22 cellular contexts compared by ENCODE assay signal in the genomic region with DNA sequence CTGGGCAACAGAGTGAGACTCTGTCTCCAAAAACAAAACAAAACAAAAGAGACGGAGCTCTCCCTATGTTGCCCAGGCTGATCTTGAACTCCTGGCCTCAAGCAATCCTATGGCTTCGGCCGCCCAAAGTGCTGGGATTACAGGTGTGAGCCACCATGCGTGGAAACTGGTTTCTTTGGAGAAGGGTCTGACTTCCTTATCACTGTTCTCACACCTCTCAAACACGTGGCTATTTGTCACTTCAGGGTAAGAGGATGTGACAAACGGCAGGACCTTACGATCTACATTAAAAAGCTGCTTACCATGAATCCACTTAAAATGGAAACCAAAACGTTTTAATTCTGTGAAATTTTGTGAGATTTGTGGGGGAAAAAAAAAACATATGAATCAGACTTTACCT. TPM values are rescaled to one million over a fixed set of nuclear protein-coding genes. Genes with fewer than 3 reads are reported as not detected.
A peak's percentile ranks its signal among the peaks of the same experiment; 100 is the strongest.
DNase-seq lines count a peak whose midpoint lies in the region; ATAC-seq and TF ChIP-seq lines count a peak whose summit lies in the region.
"Had no signal": no experiment of that assay in that cellular context is flagged by ENCODE, and none has a peak within 500 bp of the region (broad histone marks: within the 10 kb centered on the region; RNA-seq: fewer than 3 reads in every experiment).

No MANE protein-coding gene starts in this region.

- peak; percentile 61 for DNase-seq in activated CD8-positive, alpha-beta memory T cell treated with anti-CD3 and anti-CD28 coated beads for 24 hours
- DNase-seq in activated CD8-positive, alpha-beta memory T cell treated with anti-CD3 and anti-CD28 coated beads, Interleukin-2, amount 10 ng/mL, durations not matched to agents 7 days and 5 days: no peak
- peak; percentile 28 to 30 for DNase-seq in activated T-cell treated with anti-CD3 and anti-CD28 coated beads, Interleukin-2, amount 50 U/mL, for 48 hours
- DNase-seq in activated naive CD8-positive, alpha-beta T cell treated with anti-CD3 and anti-CD28 coated beads for 36 hours: no peak
- DNase-seq in stimulated activated effector memory CD8-positive, alpha-beta T cell treated with anti-CD3 and anti-CD28 coated beads, Interleukin-12 subunit alpha, Interleukin-12 subunit beta, amount 100 ng/mL, for 72 hours (ENCODE audit: low spot score in 2 of 2): no peak
- no peak for DNase-seq in WERI-Rb-1
- DNase-seq: C1 segment of cervical spinal cord; Caco-2; CD8-positive, alpha-beta T cell; GM23248; H7; KG1; MG63; NCI-H1105 treated with DMSO at 0.1 percent for 48 hours; NCI-H2029; NCI-H446 treated with DMSO at 0.1 percent for 48 hours; NCI-H526; NCI-H82; PC-9; SJCRH30 had no signal

- H3K27me3 ChIP-seq in WERI-Rb-1 (ENCODE audit: insufficient read depth, low read depth, severe bottlenecking): no peaks in the 10 kb centered on the region
- H3K27me3 ChIP-seq: MG63, SJCRH30 had no signal

- H3K36me3 ChIP-seq in WERI-Rb-1: no peaks in the 10 kb centered on the region
- H3K36me3 ChIP-seq: MG63, SJCRH30 had no signal

- no peak overlapping the region for H3K4me3 ChIP-seq in WERI-Rb-1 (ENCODE audit: low read depth, low read length)
- H3K4me3 ChIP-seq: GM23248, MG63, PC-9, SJCRH30 had no signal

- no peak overlapping the region for H3K27ac Mint-ChIP-seq in activated CD8-positive, alpha-beta memory T cell treated with anti-CD3 and anti-CD28 coated beads, Interleukin-2, amount 10 ng/mL, durations not matched to agents 7 days and 5 days
- peak overlapping the region; percentile 56 for H3K27ac Mint-ChIP-seq in activated naive CD8-positive, alpha-beta T cell treated with anti-CD3 and anti-CD28 coated beads for 36 hours
- peak overlapping the region; percentile 45 for H3K27ac Mint-ChIP-seq in stimulated activated effector memory CD8-positive, alpha-beta T cell treated with anti-CD3 and anti-CD28 coated beads, Interleukin-12 subunit alpha, Interleukin-12 subunit beta, amount 100 ng/mL, for 72 hours
- H3K27ac Mint-ChIP-seq: CD8-positive, alpha-beta T cell had no signal

- no peak overlapping the region for H3K4me3 Mint-ChIP-seq in activated CD8-positive, alpha-beta memory T cell treated with anti-CD3 and anti-CD28 coated beads, Interleukin-2, amount 10 ng/mL, durations not matched to agents 7 days and 5 days
- H3K4me3 Mint-ChIP-seq in activated naive CD8-positive, alpha-beta T cell treated with anti-CD3 and anti-CD28 coated beads for 36 hours: no peak overlapping the region
- no peak overlapping the region for H3K4me3 Mint-ChIP-seq in stimulated activated effector memory CD8-positive, alpha-beta T cell treated with anti-CD3 and anti-CD28 coated beads, Interleukin-12 subunit alpha, Interleukin-12 subunit beta, amount 100 ng/mL, for 72 hours
- H3K4me3 Mint-ChIP-seq: CD8-positive, alpha-beta T cell had no signal

- no peaks in the 10 kb centered on the region for H3K27me3 Mint-ChIP-seq in activated CD8-positive, alpha-beta memory T cell treated with anti-CD3 and anti-CD28 coated beads, Interleukin-2, amount 10 ng/mL, durations not matched to agents 7 days and 5 days
- H3K27me3 Mint-ChIP-seq in activated naive CD8-positive, alpha-beta T cell treated with anti-CD3 and anti-CD28 coated beads for 36 hours: no peaks in the 10 kb centered on the region

- ATAC-seq in activated CD8-positive, alpha-beta memory T cell treated with anti-CD3 and anti-CD28 coated beads, Interleukin-2, amount 10 ng/mL, durations not matched to agents 7 days and 5 days: no peak
- peak; percentile 86 for ATAC-seq in stimulated activated effector memory CD8-positive, alpha-beta T cell treated with anti-CD3 and anti-CD28 coated beads, Interleukin-12 subunit alpha, Interleukin-12 subunit beta, amount 100 ng/mL, for 72 hours
- no peak for ATAC-seq in GM19328 (IDR thresholded peaks at IDR 0.05; ENCODE audit: unreplicated experiment)
- ATAC-seq: CD8-positive, alpha-beta T cell; Right ventricle myocardium inferior had no signal

- H3K27ac ChIP-seq in WERI-Rb-1: no peak overlapping the region
- H3K27ac ChIP-seq: GM23248, PC-9, SJCRH30 had no signal

- no peak for TF ChIP-seq CTCF in WERI-Rb-1 (IDR thresholded peaks at IDR 0.05; ENCODE audit: low read depth, low read length)

- H3K9me3 Mint-ChIP-seq in activated CD8-positive, alpha-beta memory T cell treated with anti-CD3 and anti-CD28 coated beads, Interleukin-2, amount 10 ng/mL, durations not matched to agents 7 days and 5 days (ENCODE audit: low read depth): peaks cover 14% of the 10 kb centered on the region
- peaks cover 14% of the 10 kb centered on the region for H3K9me3 Mint-ChIP-seq in activated naive CD8-positive, alpha-beta T cell treated with anti-CD3 and anti-CD28 coated beads for 36 hours
- peaks cover 5% of the 10 kb centered on the region for H3K9me3 Mint-ChIP-seq in stimulated activated effector memory CD8-positive, alpha-beta T cell treated with anti-CD3 and anti-CD28 coated beads, Interleukin-12 subunit alpha, Interleukin-12 subunit beta, amount 100 ng/mL, for 72 hours

- H3K4me1 Mint-ChIP-seq in activated CD8-positive, alpha-beta memory T cell treated with anti-CD3 and anti-CD28 coated beads, Interleukin-2, amount 10 ng/mL, durations not matched to agents 7 days and 5 days: peaks cover 18% of the 10 kb centered on the region
- peaks cover 7% of the 10 kb centered on the region for H3K4me1 Mint-ChIP-seq in activated naive CD8-positive, alpha-beta T cell treated with anti-CD3 and anti-CD28 coated beads for 36 hours
- H3K4me1 Mint-ChIP-seq in stimulated activated effector memory CD8-positive, alpha-beta T cell treated with anti-CD3 and anti-CD28 coated beads, Interleukin-12 subunit alpha, Interleukin-12 subunit beta, amount 100 ng/mL, for 72 hours: peaks cover 13% of the 10 kb centered on the region

- peaks cover 13% of the 10 kb centered on the region for H3K9me3 ChIP-seq in WERI-Rb-1 (ENCODE audit: severe bottlenecking)

- H3K36me3 Mint-ChIP-seq in activated CD8-positive, alpha-beta memory T cell treated with anti-CD3 and anti-CD28 coated beads, Interleukin-2, amount 10 ng/mL, durations not matched to agents 7 days and 5 days: peaks cover 15% of the 10 kb centered on the region
- H3K36me3 Mint-ChIP-seq in activated naive CD8-positive, alpha-beta T cell treated with anti-CD3 and anti-CD28 coated beads for 36 hours: peaks cover 9% of the 10 kb centered on the region
- H3K36me3 Mint-ChIP-seq in stimulated activated effector memory CD8-positive, alpha-beta T cell treated with anti-CD3 and anti-CD28 coated beads, Interleukin-12 subunit alpha, Interleukin-12 subunit beta, amount 100 ng/mL, for 72 hours: peaks cover 6% of the 10 kb centered on the region
- H3K36me3 Mint-ChIP-seq: CD8-positive, alpha-beta T cell had no signal

- CTCF ChIA-PET in activated CD8-positive, alpha-beta memory T cell treated with anti-CD3 and anti-CD28 coated beads, Interleukin-2, amount 10 ng/mL, durations not matched to agents 7 days and 5 days (lab: Charles Lee): interaction anchor here (1.2 kb wide), 1 partner anchor 36 kb away, joined by 3 read pairs; no protein-coding TSS in a partner anchor

RNA-seq across cellular contexts. Expression of gene FOXK1, which starts 18.9 kb away (rescaled TPM):
- total RNA-seq in activated CD8-positive, alpha-beta memory T cell treated with anti-CD3 and anti-CD28 coated beads, Interleukin-2, amount 10 ng/mL, durations not matched to agents 7 days and 5 days: 10 to 100 TPM; 27.1 to 31.2 TPM
- total RNA-seq in activated naive CD8-positive, alpha-beta T cell treated with anti-CD3 and anti-CD28 coated beads for 36 hours: 10 to 100 TPM; 38.1 to 38.2 TPM

Comparison
In these comparisons a context has a peak if more than half of its experiments do, and no peak if none do; other contexts are left out.
1. DNase-seq: peak in activated CD8-positive, alpha-beta memory T cell treated with anti-CD3 and anti-CD28 coated beads for 24 hours (single experiment) and activated T-cell treated with anti-CD3 and anti-CD28 coated beads, Interleukin-2, amount 50 U/mL, for 48 hours (2 of 2); none in activated CD8-positive, alpha-beta memory T cell treated with anti-CD3 and anti-CD28 coated beads, Interleukin-2, amount 10 ng/mL, durations not matched to agents 7 days and 5 days (single experiment), activated naive CD8-positive, alpha-beta T cell treated with anti-CD3 and anti-CD28 coated beads for 36 hours (single experiment), stimulated activated effector memory CD8-positive, alpha-beta T cell treated with anti-CD3 and anti-CD28 coated beads, Interleukin-12 subunit alpha, Interleukin-12 subunit beta, amount 100 ng/mL, for 72 hours (0 of 2) and WERI-Rb-1 (single experiment).